In genomic region chr9:2645569-2645968, GRCh38 we compare ENCODE assay signal across 1 cellular context.
TF ChIP-seq lines count a peak whose summit lies in the region.

No MANE protein-coding gene starts in this region.

TF ChIP-seq in GM12878, 131 proteins besides CTCF, POLR2A, EP300 and RAD21 (continued from another document):
- TF ChIP-seq EED (IDR thresholded peaks at IDR 0.05; ENCODE audit: low read depth) (peak; percentile 60; the same call in 1 of the 2 replicates), IRF4 (IDR thresholded peaks at IDR 0.05; ENCODE audit: low read depth, low read length) (peak; percentile 85; the same call in 1 of the 2 replicates), JUNB (IDR thresholded peaks at IDR 0.05) (0 out of 2 replicates have a peak, but pooled peaks have one; percentile 5), ATF2 (IDR thresholded peaks at IDR 0.05; ENCODE audit: low read length) (peak; percentile 72), SREBF2 (IDR thresholded peaks at IDR 0.05; ENCODE audit: low read length) (no peak), NFIC (IDR thresholded peaks at IDR 0.05; ENCODE audit: low read depth, low read length) (peak; percentile 64), MEF2A (IDR thresholded peaks at IDR 0.05; ENCODE audit: insufficient read depth, low read depth, low read length) (peak; percentile 67; the same call in 1 of the 2 replicates), NR2F1 (conservative IDR thresholded peaks at IDR 0.05) (peak; percentile 45; the same call in 1 of the 2 replicates), FOXM1 (IDR thresholded peaks at IDR 0.05; ENCODE audit: low read depth, low read length) (0 out of 2 replicates have a peak, but pooled peaks have one; percentile 43), MAX (IDR thresholded peaks at IDR 0.05; ENCODE audit: low read depth, low read length) (no peak), USF1 (IDR thresholded peaks at IDR 0.05; ENCODE audit: borderline replicate concordance, extremely low read length, insufficient read depth, low read depth, low read length) (no peak), IKZF1 (conservative IDR thresholded peaks at IDR 0.05) (peak; percentile 57), KDM1A (IDR thresholded peaks at IDR 0.05; ENCODE audit: borderline replicate concordance) (no peak), RUNX3 (IDR thresholded peaks at IDR 0.05; ENCODE audit: low read length) (peak; percentile 88), RELB (IDR thresholded peaks at IDR 0.05; ENCODE audit: low read depth) (peak; percentile 31; the same call in 1 of the 2 replicates), MEF2B (IDR thresholded peaks at IDR 0.05; ENCODE audit: partially characterized antibody, poor library complexity, severe bottlenecking) (peak; percentile 61), PBX3 (IDR thresholded peaks at IDR 0.05; ENCODE audit: insufficient replicate concordance, low read depth, low read length) (peak; percentile 24)
TF ChIP-seq in GM12878: peak in this region for 20.
